18 cellular contexts compared by ENCODE assay signal in genomic region chr11:62688481-62688880, GRCh38. TPM values are rescaled to one million over a fixed set of nuclear protein-coding genes. Genes with fewer than 3 reads are reported as not detected.
DNase-seq lines count a peak whose midpoint lies in the region; ATAC-seq, FAIRE-seq and TF ChIP-seq lines count a peak whose summit lies in the region.
"Had no signal": no experiment of that assay in that cellular context is flagged by ENCODE, and none has a peak within 500 bp of the region (broad histone marks: within the 10 kb centered on the region; RNA-seq: fewer than 3 reads in every experiment).

No MANE protein-coding gene starts in this region.

- peaks cover 22% of the 10 kb centered on the region for H3K36me3 Mint-ChIP-seq in CD4-positive, alpha-beta T cell (ENCODE audit: low read depth)

- H3K27me3 ChIP-seq in endothelial cell of umbilical vein (ENCODE audit: control insufficient read depth in 2 of 2, insufficient read depth in 2 of 2, low read length in 2 of 2) = peaks cover 2 to 10% of the 10 kb centered on the region in 2 experiments
- no peaks in the 10 kb centered on the region for H3K27me3 ChIP-seq in muscle layer of duodenum (ENCODE audit: low read depth, low read length)
- H3K27me3 ChIP-seq in tibial nerve = peaks cover 0 to 13% of the 10 kb centered on the region in 2 donors
- H3K27me3 ChIP-seq in CD4-positive, alpha-beta T cell (ENCODE audit: control insufficient read depth, insufficient read depth, low read length) = peaks cover 10% of the 10 kb centered on the region

- FAIRE-seq in endothelial cell of umbilical vein (lab: Jason Lieb, UNC) = no peak

- DNase-seq in SK-N-MC (ENCODE audit: low read depth, low spot score) (no peak), endothelial cell of umbilical vein (ENCODE audit: low read depth, low spot score) (no peak), tibial nerve (ENCODE audit: low spot score in 2 of 2) (no peak), cerebellum (ENCODE audit: low spot score) (no peak)
- no peak for DNase-seq in CD4-positive, alpha-beta T cell
- no peak for DNase-seq in stimulated activated CD4-positive, alpha-beta T cell treated with anti-CD3 and anti-CD28 coated beads, Interleukin-2, amount 100 ng/mL, for 24 hours
- DNase-seq: activated CD8-positive, alpha-beta memory T cell treated with anti-CD3 and anti-CD28 coated beads for 24 hours; activated effector memory CD4-positive, alpha-beta T cell treated with Interleukin-2 at 50 U/mL for 16 hours; NCI-H1694; NCI-H510A treated with DMSO at 0.1 percent for 48 hours; PC-3; stimulated activated naive CD8-positive, alpha-beta T cell treated with anti-CD3 and anti-CD28 coated beads, Interleukin-15, amount 100 ng/mL, for 72 hours had no signal

- dilution Hi-C loops in endothelial cell of umbilical vein (cut with MboI; ENCODE audit: extremely low pct_ligation_motif_present, low sequenced_read_pairs) = no loop called here

- no peaks in the 10 kb centered on the region for H3K9me3 Mint-ChIP-seq in CD4-positive, alpha-beta T cell
- H3K9me3 Mint-ChIP-seq: neural crest cell; stimulated activated naive CD8-positive, alpha-beta T cell treated with anti-CD3 and anti-CD28 coated beads, Interleukin-15, amount 100 ng/mL, for 72 hours had no signal

- H3K27ac Mint-ChIP-seq in CD4-positive, alpha-beta T cell = no peak overlapping the region

- H3K4me1 ChIP-seq in endothelial cell of umbilical vein (ENCODE audit: control insufficient read depth, extremely low read depth, insufficient read depth, low read length) (no peaks in the 10 kb centered on the region), muscle layer of duodenum (ENCODE audit: control insufficient read depth in 1 of 2, insufficient read depth in 2 of 2, low read length in 2 of 2) (peaks cover 0 to 12% of the 10 kb centered on the region in 2 donors), tibial nerve (peaks cover 0 to 24% (median 3%) of the 10 kb centered on the region in 4 donors)

- H3K4me2 ChIP-seq in endothelial cell of umbilical vein (ENCODE audit: insufficient read depth, low read length) = no peak overlapping the region
- H3K4me2 ChIP-seq: KMS-11, smooth muscle cell had no signal

- no peaks in the 10 kb centered on the region for H4K20me1 ChIP-seq in endothelial cell of umbilical vein (replicated peaks; ENCODE audit: control insufficient read depth, extremely low read depth, insufficient read depth, low read length)

- H3K27ac ChIP-seq in SK-N-MC = peak overlapping the region; percentile 88
- no peak overlapping the region for H3K27ac ChIP-seq in endothelial cell of umbilical vein (ENCODE audit: insufficient read depth, low read depth, low read length)
- H3K27ac ChIP-seq in muscle layer of duodenum (ENCODE audit: low read length) = peak overlapping the region; percentile 49
- H3K27ac ChIP-seq in tibial nerve = peak overlapping the region in 2 of 4 donors; percentile 71 to 81
- H3K27ac ChIP-seq in CD4-positive, alpha-beta T cell (ENCODE audit: low read depth, low read length) = no peak overlapping the region
- H3K27ac ChIP-seq: C4-2B, KMS-11 had no signal

- no peaks in the 10 kb centered on the region for H3K9me3 ChIP-seq in SK-N-MC (ENCODE audit: low read depth, low read length)
- no peaks in the 10 kb centered on the region for H3K9me3 ChIP-seq in endothelial cell of umbilical vein (replicated peaks; ENCODE audit: control insufficient read depth, insufficient read depth, low read length)
- no peaks in the 10 kb centered on the region for H3K9me3 ChIP-seq in muscle layer of duodenum (ENCODE audit: control insufficient read depth in 1 of 2, low read length in 2 of 2)
- H3K9me3 ChIP-seq in tibial nerve = no peaks in the 10 kb centered on the region
- no peaks in the 10 kb centered on the region for H3K9me3 ChIP-seq in CD4-positive, alpha-beta T cell (ENCODE audit: control insufficient read depth, low read length)

- 24 to 41% methylated on average over 1 of the region's 1 CpG for WGBS in tibial nerve, 2 donors

- BruUV-seq in endothelial cell of umbilical vein (replicated peaks; lab: Mats Ljungman, UMichigan) = no TSS peak

- peak overlapping the region; percentile 50 for H2AFZ ChIP-seq in endothelial cell of umbilical vein (ENCODE audit: low read depth, low read length)

- no peak for TF ChIP-seq EP300 in tibial nerve (IDR thresholded peaks at IDR 0.05)

- H3K9ac ChIP-seq in SK-N-MC (ENCODE audit: insufficient read length) (peak overlapping the region; percentile 42), endothelial cell of umbilical vein (replicated peaks; ENCODE audit: extremely low read depth, insufficient read depth, low read length) (no peak overlapping the region)
- H3K9ac ChIP-seq: KMS-11 had no signal

- intact Hi-C loops in endothelial cell of umbilical vein (cut with micrococcal nuclease) = no loop called here
- intact Hi-C loops in CD4-positive, alpha-beta T cell (cut with DNase I, micrococcal nuclease) = no loop called here

- H3K36me3 ChIP-seq in SK-N-MC (ENCODE audit: insufficient read depth, low read length) (peaks cover 30% of the 10 kb centered on the region), endothelial cell of umbilical vein (ENCODE audit: control insufficient read depth in 2 of 2, extremely low read depth in 1 of 2, insufficient read depth in 2 of 2, low read length in 2 of 2) (peaks cover 5 to 23% of the 10 kb centered on the region in 2 experiments), muscle layer of duodenum (ENCODE audit: control insufficient read depth in 1 of 2, insufficient read depth in 2 of 2, low read length in 2 of 2) (peaks cover 25 to 30% of the 10 kb centered on the region in 2 donors), tibial nerve (peaks cover 0 to 38% (median 3%) of the 10 kb centered on the region in 3 donors)

- H3K4me1 Mint-ChIP-seq in CD4-positive, alpha-beta T cell (ENCODE audit: low read depth) = no peaks in the 10 kb centered on the region

- no peaks in the 10 kb centered on the region for H3K9me1 ChIP-seq in endothelial cell of umbilical vein (replicated peaks; ENCODE audit: control insufficient read depth, extremely low read depth, insufficient read depth, low read length)

- TF ChIP-seq CTCF in endothelial cell of umbilical vein (IDR thresholded peaks at IDR 0.05; ENCODE audit: extremely low read depth in 1 of 2, insufficient read depth in 1 of 2, low read depth in 1 of 2, low read length in 2 of 2) (no peak), tibial nerve (IDR thresholded peaks at IDR 0.05) (no peak)
- no peak for TF ChIP-seq CTCF in CD4-positive, alpha-beta T cell (IDR thresholded peaks at IDR 0.05)

- peaks cover 11% of the 10 kb centered on the region for H3K27me3 Mint-ChIP-seq in CD4-positive, alpha-beta T cell

- CTCF ChIA-PET in endothelial cell of umbilical vein (lab: Charles Lee) = interaction anchor here (1.0 to 8.0 kb wide), 3 partner anchors 8 to 264 kb away, joined by 3 to 118 read pairs (median 4); no protein-coding TSS in a partner anchor
- CTCF ChIA-PET in CD4-positive, alpha-beta T cell (lab: Charles Lee) = interaction anchor here (0.9 kb wide), 1 partner anchor 8 kb away, joined by 4 read pairs; no protein-coding TSS in a partner anchor

- no peak for TF ChIP-seq POLR2A in endothelial cell of umbilical vein (IDR thresholded peaks at IDR 0.05; ENCODE audit: low read depth, low read length)
- TF ChIP-seq POLR2A in tibial nerve (IDR thresholded peaks at IDR 0.05) = no peak

- no peak overlapping the region for H3K4me3 Mint-ChIP-seq in CD4-positive, alpha-beta T cell
- H3K4me3 Mint-ChIP-seq: neural crest cell; stimulated activated naive CD8-positive, alpha-beta T cell treated with anti-CD3 and anti-CD28 coated beads, Interleukin-15, amount 100 ng/mL, for 72 hours had no signal

- POLR2A ChIA-PET in endothelial cell of umbilical vein (lab: Charles Lee) = no interaction called here
- POLR2A ChIA-PET in CD4-positive, alpha-beta T cell (lab: Charles Lee) = interaction anchor here (1.0 to 1.6 kb wide), 2 partner anchors 18 to 23 kb away, joined by 3 to 5 read pairs; partner anchors contain the start of genes C11orf98 and CSKMT

- ATAC-seq in CD4-positive, alpha-beta T cell (ENCODE audit: poor library complexity) = no peak
- ATAC-seq: PC-3 had no signal

- H3K4me3 ChIP-seq in SK-N-MC (no peak overlapping the region), endothelial cell of umbilical vein (replicated peaks in 1 of 3; ENCODE audit: insufficient read depth in 1 of 3, low read depth in 1 of 3, low read length in 3 of 3) (no peak overlapping the region), muscle layer of duodenum (ENCODE audit: low read depth in 1 of 2, low read length in 2 of 2) (peak overlapping the region; percentile 47), tibial nerve (peak overlapping the region; percentile 18 to 47 (median 25))
- H3K4me3 ChIP-seq: smooth muscle cell had no signal

- H3K79me2 ChIP-seq in endothelial cell of umbilical vein (ENCODE audit: control insufficient read depth, insufficient read depth, low read length) = no peaks in the 10 kb centered on the region

RNA-seq across cellular contexts. Expression of gene LRRN4CL, which starts 0.8 kb away (rescaled TPM):
- total RNA-seq in endothelial cell of umbilical vein (0.20 and 0.37 TPM in 2 replicates), tibial nerve (10 to 100 TPM; 44.6 to 64.8 (median 48.4) TPM), cerebellum (0.91 TPM)
- polyA plus RNA-seq in endothelial cell of umbilical vein = 0.03 TPM in 1 of 2 replicates, not detected in the other
- polyA plus RNA-seq in endothelial cell of umbilical vein (2011; cell fraction: cytosol; rRNA removed) = 0.03 and 0.04 TPM in 2 replicates
- polyA plus RNA-seq in endothelial cell of umbilical vein (2011; cell fraction: nucleus; rRNA removed) = 0.08 and 0.11 TPM in 2 replicates
- not detected in 2 replicates for polyA plus RNA-seq in endothelial cell of umbilical vein (2012)
- 0.36 TPM in 1 of 2 replicates, not detected in the other for polyA minus RNA-seq in endothelial cell of umbilical vein
- 0.41 TPM for polyA minus RNA-seq in endothelial cell of umbilical vein (2011; cell fraction: cytosol; rRNA and poly(A)+ RNA removed)
- 0.43 and 0.53 TPM in 2 replicates for polyA minus RNA-seq in endothelial cell of umbilical vein (2011; cell fraction: nucleus; rRNA and poly(A)+ RNA removed)
- total RNA-seq in CD4-positive, alpha-beta T cell = not detected
- total RNA-seq: glomerular endothelial cell had no signal
- polyA plus RNA-seq: smooth muscle cell had no signal

RNA-seq across cellular contexts. Expression of gene UBXN1, which starts 9.6 kb away (rescaled TPM):
- 112 and 113 TPM in 2 replicates for total RNA-seq in endothelial cell of umbilical vein
- 105 and 114 TPM in 2 replicates for polyA plus RNA-seq in endothelial cell of umbilical vein
- polyA plus RNA-seq in endothelial cell of umbilical vein (2011; cell fraction: cytosol; rRNA removed) = 98.7 and 120 TPM in 2 replicates
- polyA plus RNA-seq in endothelial cell of umbilical vein (2011; cell fraction: nucleus; rRNA removed) = 148 and 194 TPM in 2 replicates
- 92.3 and 141 TPM in 2 replicates for polyA plus RNA-seq in endothelial cell of umbilical vein (2012)
- polyA minus RNA-seq in endothelial cell of umbilical vein = 41.0 and 42.1 TPM in 2 replicates
- 62.7 TPM for polyA minus RNA-seq in endothelial cell of umbilical vein (2011; cell fraction: cytosol; rRNA and poly(A)+ RNA removed)
- polyA minus RNA-seq in endothelial cell of umbilical vein (2011; cell fraction: nucleus; rRNA and poly(A)+ RNA removed) = 31.2 and 41.0 TPM in 2 replicates
- total RNA-seq in tibial nerve = 100 to 1,000 TPM; 140 to 205 (median 162) TPM
- 35.4 TPM for total RNA-seq in cerebellum
- 100 to 1,000 TPM; 196 to 222 TPM for total RNA-seq in CD4-positive, alpha-beta T cell

RNA-seq across cellular contexts. Expression of gene LBHD1, which starts 16.4 kb away (rescaled TPM):
- total RNA-seq in endothelial cell of umbilical vein = 7.5 and 10.5 TPM in 2 replicates
- 3.5 and 3.8 TPM in 2 replicates for polyA plus RNA-seq in endothelial cell of umbilical vein
- polyA plus RNA-seq in endothelial cell of umbilical vein (2011; cell fraction: cytosol; rRNA removed) = 2.8 and 3.6 TPM in 2 replicates
- polyA plus RNA-seq in endothelial cell of umbilical vein (2011; cell fraction: nucleus; rRNA removed) = 19.1 and 21.0 TPM in 2 replicates
- 2.5 and 3.7 TPM in 2 replicates for polyA plus RNA-seq in endothelial cell of umbilical vein (2012)
- polyA minus RNA-seq in endothelial cell of umbilical vein = 4.6 and 5.2 TPM in 2 replicates
- 5.0 TPM for polyA minus RNA-seq in endothelial cell of umbilical vein (2011; cell fraction: cytosol; rRNA and poly(A)+ RNA removed)
- polyA minus RNA-seq in endothelial cell of umbilical vein (2011; cell fraction: nucleus; rRNA and poly(A)+ RNA removed) = 6.8 and 8.0 TPM in 2 replicates
- 10 to 100 TPM in 1 of 4 donors, 1 to 10 TPM in 3; 3.9 to 11.1 (median 5.4) TPM for total RNA-seq in tibial nerve
- 5.1 TPM for total RNA-seq in cerebellum
- total RNA-seq in CD4-positive, alpha-beta T cell = 10 to 100 TPM; 10.4 to 10.5 TPM

RNA-seq across cellular contexts. Expression of gene UQCC3, which starts 17.0 kb away (rescaled TPM):
- 8.6 and 9.0 TPM in 2 replicates for total RNA-seq in endothelial cell of umbilical vein
- 15.3 and 15.5 TPM in 2 replicates for polyA plus RNA-seq in endothelial cell of umbilical vein
- 7.6 and 12.2 TPM in 2 replicates for polyA plus RNA-seq in endothelial cell of umbilical vein (2011; cell fraction: cytosol; rRNA removed)
- polyA plus RNA-seq in endothelial cell of umbilical vein (2011; cell fraction: nucleus; rRNA removed) = 2.6 and 4.0 TPM in 2 replicates
- 6.9 and 11.2 TPM in 2 replicates for polyA plus RNA-seq in endothelial cell of umbilical vein (2012)
- 2.4 and 3.0 TPM in 2 replicates for polyA minus RNA-seq in endothelial cell of umbilical vein
- 8.3 TPM for polyA minus RNA-seq in endothelial cell of umbilical vein (2011; cell fraction: cytosol; rRNA and poly(A)+ RNA removed)
- polyA minus RNA-seq in endothelial cell of umbilical vein (2011; cell fraction: nucleus; rRNA and poly(A)+ RNA removed) = 1.6 TPM in 2 replicates
- total RNA-seq in tibial nerve = 10 to 100 TPM in 3 of 4 donors, 1 to 10 TPM in 1; 7.6 to 22.2 (median 14.6) TPM
- total RNA-seq in cerebellum = 3.1 TPM
- 1 to 10 TPM; 1.5 to 2.3 TPM for total RNA-seq in CD4-positive, alpha-beta T cell

RNA-seq across cellular contexts. Expression of gene BSCL2, which starts 18.7 kb away (rescaled TPM):
- total RNA-seq in endothelial cell of umbilical vein = 31.1 and 31.3 TPM in 2 replicates
- 94.8 and 126 TPM in 2 replicates for polyA plus RNA-seq in endothelial cell of umbilical vein
- polyA plus RNA-seq in endothelial cell of umbilical vein (2011; cell fraction: cytosol; rRNA removed) = 54.8 and 58.8 TPM in 2 replicates
- polyA plus RNA-seq in endothelial cell of umbilical vein (2011; cell fraction: nucleus; rRNA removed) = 55.1 and 75.0 TPM in 2 replicates
- 30.9 and 39.8 TPM in 2 replicates for polyA plus RNA-seq in endothelial cell of umbilical vein (2012)
- polyA minus RNA-seq in endothelial cell of umbilical vein = 67.7 and 79.6 TPM in 2 replicates
- 29.3 TPM for polyA minus RNA-seq in endothelial cell of umbilical vein (2011; cell fraction: cytosol; rRNA and poly(A)+ RNA removed)
- polyA minus RNA-seq in endothelial cell of umbilical vein (2011; cell fraction: nucleus; rRNA and poly(A)+ RNA removed) = 24.9 and 26.5 TPM in 2 replicates
- total RNA-seq in tibial nerve = 100 to 1,000 TPM in 2 of 4 donors, 10 to 100 TPM in 2; 58.8 to 149 (median 93.2) TPM
- 82.4 TPM for total RNA-seq in cerebellum
- 10 to 100 TPM; 17.1 to 20.0 TPM for total RNA-seq in CD4-positive, alpha-beta T cell

Comparison
In these comparisons a context has a peak if more than half of its experiments do, and no peak if none do; other contexts are left out.
1. H3K27ac ChIP-seq: peak in SK-N-MC (single experiment) and muscle layer of duodenum (single experiment); none in endothelial cell of umbilical vein (single experiment) and CD4-positive, alpha-beta T cell (single experiment).
2. H3K4me3 ChIP-seq: peak in muscle layer of duodenum (2 of 2) and tibial nerve (4 of 4); none in SK-N-MC (single experiment) and endothelial cell of umbilical vein (0 of 3).
3. RNA of gene LRRN4CL, which starts 0.8 kb away (total RNA-seq): 44.6 to 64.8 TPM in tibial nerve; 0.91 TPM in cerebellum (single experiment), 0.20 to 0.37 TPM in endothelial cell of umbilical vein and not detected in CD4-positive, alpha-beta T cell; every median in the first group is over 10 times any median in the second.